In the genomic region with DNA sequence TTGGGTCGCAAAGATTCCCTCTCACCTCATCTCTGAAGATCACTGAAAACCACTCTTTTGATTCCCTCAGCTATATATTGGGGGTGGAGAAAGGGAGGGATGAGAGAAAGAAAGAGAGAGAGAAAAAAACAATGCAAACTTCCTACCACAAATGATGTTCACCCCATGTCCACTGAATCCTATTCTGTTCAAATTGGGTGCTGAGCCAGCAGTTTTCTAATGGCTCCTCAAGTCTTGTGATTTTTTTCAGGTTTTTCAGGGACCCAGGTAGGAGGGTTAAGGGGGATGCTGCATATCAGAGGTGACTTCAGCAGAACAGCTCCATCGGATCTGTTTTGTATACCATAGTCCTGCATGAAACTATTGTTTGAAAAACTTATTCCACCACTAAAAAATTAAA, we compare ENCODE assay signal across 26 cellular contexts.
DNase-seq lines count a peak whose midpoint lies in the region; ATAC-seq and TF ChIP-seq lines count a peak whose summit lies in the region.
"Had no signal": no experiment of that assay in that cellular context is flagged by ENCODE, and none has a peak within 500 bp of the region (broad histone marks: within the 10 kb centered on the region; RNA-seq: fewer than 3 reads in every experiment).

No MANE protein-coding gene starts in this region.

- peak overlapping the region; percentile 96 for H3K27ac Mint-ChIP-seq in chondrocyte (ENCODE audit: unreplicated experiment)
- H3K27ac Mint-ChIP-seq in nephron = peak overlapping the region in 2 of 3 experiments; percentile 45 to 76
- H3K27ac Mint-ChIP-seq in activated CD4-positive, alpha-beta memory T cell treated with anti-CD3 and anti-CD28 coated beads, Interleukin-2, amount 10 ng/mL, durations not matched to agents 7 days and 5 days = no peak overlapping the region
- H3K27ac Mint-ChIP-seq: B cell; brain; stimulated activated effector memory CD8-positive, alpha-beta T cell treated with anti-CD3 and anti-CD28 coated beads, Interleukin-12 subunit alpha, Interleukin-12 subunit beta, amount 100 ng/mL, for 72 hours; T-helper 1 cell treated with Interleukin-12 subunit alpha and Interleukin-12 subunit beta and Interleukin-4 antibody, amounts not matched to agents 30 μg/mL and 1 μg/mL, for 36 hours had no signal

- DNase-seq in PC-9 (no peak), chondrocyte (ENCODE audit: low spot score) (no peak), tibial artery (no peak), NCI-H1930 (lab: John Stamatoyannopoulos, UW) (no peak)
- no peak for DNase-seq in activated CD4-positive, alpha-beta memory T cell treated with anti-CD3 and anti-CD28 coated beads, Interleukin-2, amount 10 ng/mL, durations not matched to agents 7 days and 5 days
- DNase-seq: activated CD4-positive, alpha-beta T cell treated with anti-CD3 and anti-CD28 coated beads for 48 hours; activated CD8-positive, alpha-beta memory T cell treated with anti-CD3 and anti-CD28 coated beads, Interleukin-2, amount 50 U/mL, for 48 hours; activated effector memory CD4-positive, alpha-beta T cell treated with Interleukin-2 at 50 U/mL for 16 hours; EL; MG63; NCI-H1436 treated with DMSO at 0.1 percent for 48 hours; NCI-H774; occipital lobe; OCI-M1; right cardiac atrium; SIG-M5; testis had no signal

- peaks cover 41% of the 10 kb centered on the region for H3F3A ChIP-seq in PC-9 (ENCODE audit: insufficient read depth, low read depth)

- H3K4me1 Mint-ChIP-seq in chondrocyte (ENCODE audit: low read depth) (peaks cover 62% of the 10 kb centered on the region), nephron (peaks cover 45% of the 10 kb centered on the region)
- H3K4me1 Mint-ChIP-seq in activated CD4-positive, alpha-beta memory T cell treated with anti-CD3 and anti-CD28 coated beads, Interleukin-2, amount 10 ng/mL, durations not matched to agents 7 days and 5 days = peaks cover 10% of the 10 kb centered on the region

- peak overlapping the region; percentile 92; the same call in 1 of the 2 replicates for H3K27ac ChIP-seq in PC-9
- H3K27ac ChIP-seq in tibial artery = peak overlapping the region; percentile 67 to 77
- H3K27ac ChIP-seq: HL-60, testis had no signal

- H3K4me3 ChIP-seq in PC-9 = no peak overlapping the region
- H3K4me3 ChIP-seq in tibial artery = no peak overlapping the region
- H3K4me3 ChIP-seq: coronary artery, hepatocyte, MG63, testis had no signal

- no peaks in the 10 kb centered on the region for H3K79me2 ChIP-seq in PC-9 (ENCODE audit: low read depth)
- H3K79me2 ChIP-seq: hepatocyte had no signal

- no peak overlapping the region for H3K4me2 ChIP-seq in PC-9
- H3K4me2 ChIP-seq: hepatocyte had no signal

- no peaks in the 10 kb centered on the region for H3K27me3 ChIP-seq in PC-9 (ENCODE audit: insufficient read depth, low read depth)
- no peaks in the 10 kb centered on the region for H3K27me3 ChIP-seq in tibial artery
- H3K27me3 ChIP-seq: hepatocyte, MG63, testis had no signal

- no peaks in the 10 kb centered on the region for H3K36me3 Mint-ChIP-seq in chondrocyte (ENCODE audit: low read depth)
- H3K36me3 Mint-ChIP-seq in nephron (ENCODE audit: low read depth) = no peaks in the 10 kb centered on the region
- no peaks in the 10 kb centered on the region for H3K36me3 Mint-ChIP-seq in activated CD4-positive, alpha-beta memory T cell treated with anti-CD3 and anti-CD28 coated beads, Interleukin-2, amount 10 ng/mL, durations not matched to agents 7 days and 5 days (ENCODE audit: low read depth)
- H3K36me3 Mint-ChIP-seq: brain; stimulated activated effector memory CD8-positive, alpha-beta T cell treated with anti-CD3 and anti-CD28 coated beads, Interleukin-12 subunit alpha, Interleukin-12 subunit beta, amount 100 ng/mL, for 72 hours had no signal

- intact Hi-C loops in PC-9 (cut with micrococcal nuclease; ENCODE audit: unreplicated experiment) (loop anchor here (1.0 to 5.0 kb wide), 4 partner anchors 12 to 160 kb away; no protein-coding TSS in a partner anchor), tibial artery (cut with DNase I; ENCODE audit: low total_unique reads) (no loop called here)

- no peaks in the 10 kb centered on the region for H4K20me1 ChIP-seq in PC-9 (ENCODE audit: insufficient read depth)

- no peaks in the 10 kb centered on the region for H3K9me3 ChIP-seq in PC-9 (ENCODE audit: insufficient read depth, low read depth)
- H3K9me3 ChIP-seq in tibial artery = no peaks in the 10 kb centered on the region
- H3K9me3 ChIP-seq: MG63, testis had no signal

- H3K9me2 ChIP-seq in PC-9 (ENCODE audit: insufficient read depth) = no peaks in the 10 kb centered on the region

- H3K9me3 Mint-ChIP-seq in chondrocyte (ENCODE audit: low read depth) (no peaks in the 10 kb centered on the region), nephron (no peaks in the 10 kb centered on the region)
- peaks cover 4% of the 10 kb centered on the region for H3K9me3 Mint-ChIP-seq in activated CD4-positive, alpha-beta memory T cell treated with anti-CD3 and anti-CD28 coated beads, Interleukin-2, amount 10 ng/mL, durations not matched to agents 7 days and 5 days
- H3K9me3 Mint-ChIP-seq: stimulated activated effector memory CD8-positive, alpha-beta T cell treated with anti-CD3 and anti-CD28 coated beads, Interleukin-12 subunit alpha, Interleukin-12 subunit beta, amount 100 ng/mL, for 72 hours; T-helper 1 cell treated with Interleukin-12 subunit alpha and Interleukin-12 subunit beta and Interleukin-4 antibody, amounts not matched to agents 30 μg/mL and 1 μg/mL, for 36 hours had no signal

- H3K36me3 ChIP-seq in PC-9 (ENCODE audit: low read depth) (no peaks in the 10 kb centered on the region), tibial artery (no peaks in the 10 kb centered on the region)
- H3K36me3 ChIP-seq: MG63 had no signal

- CTCF ChIA-PET in PC-9 (lab: Charles Lee) = interaction anchor here (1.2 to 2.9 kb wide), 4 partner anchors 9 to 54 kb away, joined by 3 to 11 read pairs (median 6); no protein-coding TSS in a partner anchor
- CTCF ChIA-PET in activated CD4-positive, alpha-beta memory T cell treated with anti-CD3 and anti-CD28 coated beads, Interleukin-2, amount 10 ng/mL, durations not matched to agents 7 days and 5 days (lab: Charles Lee) = interaction anchor here (1.2 to 2.8 kb wide), 3 partner anchors 10 to 226 kb away, joined by 3 to 11 read pairs (median 3); no protein-coding TSS in a partner anchor

- H3K4me1 ChIP-seq in PC-9 (replicated peaks; ENCODE audit: insufficient read depth) (peaks cover 64% of the 10 kb centered on the region), tibial artery (peaks cover 0 to 65% (median 48%) of the 10 kb centered on the region in 4 donors)
- H3K4me1 ChIP-seq: testis had no signal

- POLR2A ChIA-PET in PC-9 (lab: Charles Lee; ENCODE audit: unreplicated experiment) = interaction anchor here (0.6 kb wide), 1 partner anchor 404 kb away, joined by 3 read pairs; no protein-coding TSS in a partner anchor
- POLR2A ChIA-PET in activated CD4-positive, alpha-beta memory T cell treated with anti-CD3 and anti-CD28 coated beads, Interleukin-2, amount 10 ng/mL, durations not matched to agents 7 days and 5 days (lab: Charles Lee) = no interaction called here

- H3K27me3 Mint-ChIP-seq in chondrocyte (ENCODE audit: low read depth) = no peaks in the 10 kb centered on the region
- H3K27me3 Mint-ChIP-seq in nephron (ENCODE audit: low read depth) = peaks cover 24% of the 10 kb centered on the region
- H3K27me3 Mint-ChIP-seq in activated CD4-positive, alpha-beta memory T cell treated with anti-CD3 and anti-CD28 coated beads, Interleukin-2, amount 10 ng/mL, durations not matched to agents 7 days and 5 days = peaks cover 4% of the 10 kb centered on the region
- H3K27me3 Mint-ChIP-seq: brain had no signal

- H3K4me3 Mint-ChIP-seq in chondrocyte (ENCODE audit: unreplicated experiment) (no peak overlapping the region), nephron (no peak overlapping the region)
- no peak overlapping the region for H3K4me3 Mint-ChIP-seq in activated CD4-positive, alpha-beta memory T cell treated with anti-CD3 and anti-CD28 coated beads, Interleukin-2, amount 10 ng/mL, durations not matched to agents 7 days and 5 days
- H3K4me3 Mint-ChIP-seq: B cell; brain; stimulated activated effector memory CD8-positive, alpha-beta T cell treated with anti-CD3 and anti-CD28 coated beads, Interleukin-12 subunit alpha, Interleukin-12 subunit beta, amount 100 ng/mL, for 72 hours; T-helper 1 cell treated with Interleukin-12 subunit alpha and Interleukin-12 subunit beta and Interleukin-4 antibody, amounts not matched to agents 30 μg/mL and 1 μg/mL, for 36 hours had no signal

- no peak overlapping the region for H2AFZ ChIP-seq in PC-9
- H2AFZ ChIP-seq: hepatocyte had no signal

- BruUV-seq in PC-9 (replicated peaks; lab: Mats Ljungman, UMichigan) = no TSS peak

- TF ChIP-seq CTCF in PC-9 (conservative IDR thresholded peaks at IDR 0.05) (no peak), chondrocyte (IDR thresholded peaks at IDR 0.05) (no peak), nephron (IDR thresholded peaks at IDR 0.05; ENCODE audit: unreplicated experiment in 3 of 3) (no peak), tibial artery (IDR thresholded peaks at IDR 0.05) (no peak)

- no peak for ATAC-seq in GM18517 (IDR thresholded peaks at IDR 0.05; ENCODE audit: unreplicated experiment)
- ATAC-seq: right cardiac atrium; stimulated activated effector memory CD8-positive, alpha-beta T cell treated with anti-CD3 and anti-CD28 coated beads, Interleukin-12 subunit alpha, Interleukin-12 subunit beta, amount 100 ng/mL, for 72 hours had no signal
